26 cellular contexts compared by ENCODE assay signal in the genomic region with DNA sequence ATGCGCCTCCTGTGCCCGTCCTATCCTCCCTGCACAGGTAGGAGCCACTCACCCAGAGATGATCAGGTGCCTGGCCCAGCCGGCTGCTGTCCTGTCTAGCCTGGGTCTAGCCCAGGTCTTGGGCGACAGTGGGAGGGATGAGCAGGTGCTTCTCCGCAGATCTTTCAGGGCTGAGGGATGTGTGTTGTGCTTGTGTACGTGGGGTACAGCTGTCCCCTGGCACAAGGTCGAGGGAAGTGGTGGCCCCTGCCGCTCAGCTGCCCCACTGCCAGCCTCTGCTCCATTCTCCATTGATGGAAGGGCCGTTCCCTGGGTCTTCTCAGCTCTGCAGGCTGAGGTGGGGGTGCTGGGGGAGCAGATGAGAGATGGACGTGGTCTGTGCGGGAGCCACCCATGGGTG.
"Had no signal": no experiment of that assay in that cellular context is flagged by ENCODE, and none has a peak within 500 bp of the region (broad histone marks: within the 10 kb centered on the region; RNA-seq: fewer than 3 reads in every experiment).

No MANE protein-coding gene starts in this region.

- H3K36me3 ChIP-seq: colonic mucosa had no signal

- H3K4me1 ChIP-seq: colonic mucosa, gastrocnemius medialis, heart right ventricle, left ventricle myocardium inferior, lower lobe of right lung had no signal

- H3K9me3 ChIP-seq: colonic mucosa, esophagus squamous epithelium, gastrocnemius medialis, heart right ventricle, left ventricle myocardium inferior, lower lobe of right lung, mucosa of descending colon had no signal

- ATAC-seq: effector memory CD8-positive, alpha-beta T cell; esophagus mucosa; gastrocnemius medialis; left colon; left lobe of liver; lower lobe of right lung; mucosa of descending colon had no signal

- H3K4me3 ChIP-seq: colonic mucosa, esophagus squamous epithelium, gastrocnemius medialis, heart right ventricle, left ventricle myocardium inferior, lower lobe of right lung, mucosa of descending colon had no signal

- FAIRE-seq: endometrium, islet of Langerhans, keratinocyte had no signal

- H3K27ac ChIP-seq: colonic mucosa, epithelial cell of prostate, esophagus squamous epithelium, gastrocnemius medialis, heart right ventricle, left ventricle myocardium inferior, lower lobe of right lung had no signal

- H3K27me3 ChIP-seq: colonic mucosa, esophagus squamous epithelium, gastrocnemius medialis, heart right ventricle had no signal

- DNase-seq: colonic mucosa; cortex of kidney; effector CD8-positive, alpha-beta T cell; effector memory CD8-positive, alpha-beta T cell; endodermal cell; erythroblast; esophagus squamous epithelium; foreskin fibroblast; foreskin melanocyte; gastrocnemius medialis; glutamatergic neuron; head of caudate nucleus; heart right ventricle; hippocampal formation; kidney glomerular epithelial cell; left colon; lower lobe of right lung; mesenchymal stem cell; mucosa of descending colon had no signal
